8 cellular contexts compared by ENCODE assay signal in genomic region chr1:16237343-16237830, GRCh38.
A peak's percentile ranks its signal among the peaks of the same experiment; 100 is the strongest.
DNase-seq lines count a peak whose midpoint lies in the region; TF ChIP-seq lines count a peak whose summit lies in the region.

No MANE protein-coding gene starts in this region.

- H3K27ac ChIP-seq in HUES48 (ENCODE audit: low read depth, low read length): peak overlapping the region; percentile 7

- peak; percentile 48 for DNase-seq in AG08396 (ENCODE audit: low spot score)
- DNase-seq in cardiac fibroblast (ENCODE audit: low read depth in 2 of 2): peak in 1 of 2 donors; percentile 64
- no peak for DNase-seq in GM19238 (ENCODE audit: insufficient read length, low spot score)
- no peak for DNase-seq in COLO829 (ENCODE audit: low spot score)
- no peak for DNase-seq in COR-L47 (lab: John Stamatoyannopoulos, UW)
- no peak for DNase-seq in activated effector memory CD4-positive, alpha-beta T cell treated with anti-CD3 and anti-CD28 coated beads, Interleukin-2, amount 50 U/mL, for 16 hours

- H3K36me3 ChIP-seq in HUES48 (ENCODE audit: control insufficient read depth, insufficient read depth, low read length) (no peaks in the 10 kb centered on the region), mucosa of stomach (ENCODE audit: control insufficient read depth, insufficient read depth, low read length) (no peaks in the 10 kb centered on the region)

- H3K4me1 ChIP-seq in HUES48 (ENCODE audit: control insufficient read depth, insufficient read depth, low read length) (peaks cover 12% of the 10 kb centered on the region), mucosa of stomach (ENCODE audit: control insufficient read depth, insufficient read depth, low read length) (peaks cover 21% of the 10 kb centered on the region)

- no peaks in the 10 kb centered on the region for H3K9me3 ChIP-seq in HUES48 (ENCODE audit: control insufficient read depth, insufficient read depth, low read length)
- H3K9me3 ChIP-seq in mucosa of stomach (ENCODE audit: control insufficient read depth, low read length): no peaks in the 10 kb centered on the region

- H3K27me3 ChIP-seq in HUES48 (ENCODE audit: control insufficient read depth, insufficient read depth, low read length): no peaks in the 10 kb centered on the region
- no peaks in the 10 kb centered on the region for H3K27me3 ChIP-seq in mucosa of stomach (ENCODE audit: control insufficient read depth, insufficient read depth, low read length)

- no peak for TF ChIP-seq CTCF in cardiac fibroblast (IDR thresholded peaks at IDR 0.05; ENCODE audit: low read depth, low read length)

- H3K9ac ChIP-seq in HUES48 (ENCODE audit: low read depth, low read length): 0 out of 2 replicates have a peak overlapping the region, but pooled peaks have one; percentile 20
- peak overlapping the region; percentile 88 for H3K9ac ChIP-seq in mucosa of stomach (ENCODE audit: low read length)

- H3K4me3 ChIP-seq in HUES48 (ENCODE audit: low read depth, low read length) (peak overlapping the region; percentile 84; the same call in 1 of the 2 replicates), cardiac fibroblast (replicated peaks in 1 of 2; ENCODE audit: low read depth in 2 of 2, low read length in 2 of 2) (peak overlapping the region; percentile 6 to 64), mucosa of stomach (ENCODE audit: low read length) (peak overlapping the region; percentile 86)

Comparison
In these comparisons a context has a peak if more than half of its experiments do, and no peak if none do; other contexts are left out.
1. H3K4me3 ChIP-seq: peak in every context shown above with its lines; median percentile 86 in mucosa of stomach; 84 in HUES48; 35 in cardiac fibroblast.